Comparison of ENCODE assay signal across 9 cellular contexts in genomic region chr2:54599914-54600313, GRCh38.
DNase-seq lines count a peak whose midpoint lies in the region; ATAC-seq and TF ChIP-seq lines count a peak whose summit lies in the region.
"Had no signal": no experiment of that assay in that cellular context is flagged by ENCODE, and none has a peak within 500 bp of the region (broad histone marks: within the 10 kb centered on the region; RNA-seq: fewer than 3 reads in every experiment).

No MANE protein-coding gene starts in this region.

- DNase-seq in natural killer cell: no peak
- DNase-seq in natural killer cell treated with Interleukin-12 subunit alpha and Interleukin-12 subunit beta and Interleukin-15 and Interleukin-18, amount 100 ng/mL, for 72 hours (ENCODE audit: low spot score): no peak
- peak; percentile 58 to 68 for DNase-seq in dermis microvascular lymphatic vessel endothelial cell (ENCODE audit: low read depth in 2 of 2)
- DNase-seq in aorta: peak; percentile 81 to 90
- DNase-seq in cerebellar nuclear complex (lab: John Stamatoyannopoulos, UW): no peak
- DNase-seq in GM13976 (ENCODE audit: low spot score): no peak
- DNase-seq: SHP77 had no signal

- peak overlapping the region; percentile 0 for H3K9ac ChIP-seq in mucosa of stomach (ENCODE audit: low read length)

- no peak for ATAC-seq in natural killer cell
- no peak for ATAC-seq in natural killer cell treated with Interleukin-12 subunit alpha and Interleukin-12 subunit beta and Interleukin-15 and Interleukin-18, amount 100 ng/mL, for 72 hours
- peak; percentile 64 for ATAC-seq in aorta (ENCODE audit: low FRiP score)
- no peak for ATAC-seq in GM19035 (IDR thresholded peaks at IDR 0.05; ENCODE audit: unreplicated experiment)

- H3K9me3 Mint-ChIP-seq in natural killer cell: no peaks in the 10 kb centered on the region
- no peaks in the 10 kb centered on the region for H3K9me3 Mint-ChIP-seq in natural killer cell treated with Interleukin-12 subunit alpha and Interleukin-12 subunit beta and Interleukin-15 and Interleukin-18, amount 100 ng/mL, for 72 hours

- in situ Hi-C loops in GM13976 (cut with MboI; ENCODE audit: low sequenced_read_pairs, unreplicated experiment): no loop called here

- H3K27me3 ChIP-seq in mucosa of stomach (ENCODE audit: control insufficient read depth, insufficient read depth, low read length): no peaks in the 10 kb centered on the region
- H3K27me3 ChIP-seq in aorta (ENCODE audit: control insufficient read depth in 1 of 2, insufficient read depth in 2 of 2, low read length in 1 of 2): no peaks in the 10 kb centered on the region

- H3K4me1 ChIP-seq in mucosa of stomach (ENCODE audit: control insufficient read depth, insufficient read depth, low read length) (peaks cover 94% of the 10 kb centered on the region), aorta (ENCODE audit: control insufficient read depth in 1 of 2, insufficient read depth in 2 of 2, low read length in 2 of 2) (peaks cover 13 to 23% of the 10 kb centered on the region in 2 donors)

- H3K27me3 Mint-ChIP-seq in natural killer cell (ENCODE audit: low read depth in 2 of 2): no peaks in the 10 kb centered on the region
- H3K27me3 Mint-ChIP-seq in natural killer cell treated with Interleukin-12 subunit alpha and Interleukin-12 subunit beta and Interleukin-15 and Interleukin-18, amount 100 ng/mL, for 72 hours: no peaks in the 10 kb centered on the region

- H3K27ac Mint-ChIP-seq in natural killer cell: peak overlapping the region; percentile 31 to 89
- H3K27ac Mint-ChIP-seq in natural killer cell treated with Interleukin-12 subunit alpha and Interleukin-12 subunit beta and Interleukin-15 and Interleukin-18, amount 100 ng/mL, for 72 hours: peak overlapping the region in 1 of 2 donors; percentile 84

- H3K36me3 ChIP-seq in mucosa of stomach (ENCODE audit: control insufficient read depth, insufficient read depth, low read length) (no peaks in the 10 kb centered on the region), aorta (ENCODE audit: control insufficient read depth in 1 of 2, insufficient read depth in 2 of 2, low read length in 1 of 2) (no peaks in the 10 kb centered on the region)

- H3K4me3 Mint-ChIP-seq in natural killer cell: peak overlapping the region; percentile 21
- no peak overlapping the region for H3K4me3 Mint-ChIP-seq in natural killer cell treated with Interleukin-12 subunit alpha and Interleukin-12 subunit beta and Interleukin-15 and Interleukin-18, amount 100 ng/mL, for 72 hours

- H3K9me3 ChIP-seq in mucosa of stomach (ENCODE audit: control insufficient read depth, low read length) (no peaks in the 10 kb centered on the region), aorta (ENCODE audit: control insufficient read depth, low read length) (no peaks in the 10 kb centered on the region)

- 0 to 6% methylated on average over 4 of the region's 4 CpGs for WGBS in aorta, 2 donors

- no peaks in the 10 kb centered on the region for H3K36me3 Mint-ChIP-seq in natural killer cell
- H3K36me3 Mint-ChIP-seq in natural killer cell treated with Interleukin-12 subunit alpha and Interleukin-12 subunit beta and Interleukin-15 and Interleukin-18, amount 100 ng/mL, for 72 hours: no peaks in the 10 kb centered on the region

- TF ChIP-seq CTCF in natural killer cell (IDR thresholded peaks at IDR 0.05) (no peak), GM13976 (IDR thresholded peaks at IDR 0.05; ENCODE audit: borderline replicate concordance, control extremely low read depth, extremely low read depth, insufficient read depth, missing control alignments) (no peak)

- intact Hi-C loops in natural killer cell (cut with micrococcal nuclease): no loop called here
- intact Hi-C loops in aorta (cut with DNase I): loop anchor here in 1 of 2 donors (10.0 kb wide), 1 partner anchor 135 kb away; no protein-coding TSS in a partner anchor

- peak overlapping the region; percentile 61 to 91 for H3K27ac ChIP-seq in aorta (ENCODE audit: low read depth in 1 of 2, low read length in 2 of 2)

- peaks cover 70 to 85% of the 10 kb centered on the region in 2 donors for H3K4me1 Mint-ChIP-seq in natural killer cell
- H3K4me1 Mint-ChIP-seq in natural killer cell treated with Interleukin-12 subunit alpha and Interleukin-12 subunit beta and Interleukin-15 and Interleukin-18, amount 100 ng/mL, for 72 hours (ENCODE audit: low read depth in 2 of 2): peaks cover 35 to 72% of the 10 kb centered on the region in 2 donors

- no peak overlapping the region for H3K4me3 ChIP-seq in mucosa of stomach (ENCODE audit: low read length)
- H3K4me3 ChIP-seq in aorta (ENCODE audit: low read length in 2 of 2): no peak overlapping the region

Comparison
In these comparisons a context has a peak if more than half of its experiments do, and no peak if none do; other contexts are left out.
1. DNase-seq: peak in dermis microvascular lymphatic vessel endothelial cell (2 of 2) and aorta (2 of 2); none in natural killer cell (single experiment), natural killer cell treated with Interleukin-12 subunit alpha and Interleukin-12 subunit beta and Interleukin-15 and Interleukin-18, amount 100 ng/mL, for 72 hours (single experiment), cerebellar nuclear complex (0 of 2) and GM13976 (single experiment).